ENCODE assay signal across 8 cellular contexts in the genomic region with DNA sequence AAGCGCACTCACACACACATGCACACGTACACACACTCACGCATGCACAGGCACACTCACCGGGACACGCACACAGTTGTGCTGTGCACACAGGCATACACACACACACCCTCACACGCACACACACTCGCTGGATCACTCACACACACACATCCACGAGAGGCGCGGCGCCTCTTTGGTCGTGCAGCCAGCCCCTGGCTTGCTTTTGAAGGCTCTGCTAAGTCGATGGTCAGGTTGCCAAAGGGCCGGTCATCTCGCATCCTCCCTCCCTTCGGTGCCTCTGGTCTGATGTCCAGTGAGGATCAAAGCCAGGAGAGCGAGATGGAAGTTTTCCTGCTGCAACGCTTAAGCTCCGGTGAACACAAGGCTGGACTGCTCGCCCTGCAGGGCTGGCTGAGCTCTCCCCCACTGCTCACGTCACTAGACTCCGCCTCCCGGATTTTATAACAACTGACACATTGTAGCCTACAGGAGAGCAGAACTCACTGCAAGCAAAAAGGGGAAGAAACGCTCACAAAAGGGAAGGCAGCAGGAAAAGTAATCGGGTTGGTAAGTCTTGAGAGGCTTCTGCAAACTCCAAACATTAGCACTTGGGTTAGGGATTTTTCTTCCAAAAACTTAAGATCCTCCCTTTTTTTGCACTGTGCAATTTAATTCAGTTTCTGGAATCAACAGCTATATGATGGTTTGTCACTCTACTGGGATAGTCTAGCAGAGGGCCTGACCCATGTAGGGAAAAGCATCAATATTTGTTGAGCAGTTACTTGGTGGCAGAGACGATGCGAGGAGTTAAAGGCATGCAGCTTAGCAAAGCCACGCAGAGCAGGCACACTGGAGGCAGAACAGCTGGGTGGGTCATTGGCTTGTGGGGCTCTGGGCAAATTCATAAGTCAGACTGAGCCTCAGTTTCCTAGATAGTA. TPM values are rescaled to one million over a fixed set of nuclear protein-coding genes. Genes with fewer than 3 reads are reported as not detected.
DNase-seq lines count a peak whose midpoint lies in the region; ATAC-seq, FAIRE-seq and TF ChIP-seq lines count a peak whose summit lies in the region.

A gene (minus strand): TSS at position 374 of the 920 bp plus-strand sequence. CDS start 695 bp downstream, outside the sequence.

- peak; percentile 100 for ATAC-seq in GM21528 (IDR thresholded peaks at IDR 0.05; ENCODE audit: low FRiP score, unreplicated experiment)

- no peak for TF ChIP-seq POLR2A in esophagus muscularis mucosa (IDR thresholded peaks at IDR 0.05; ENCODE audit: low read depth)

- no peak for TF ChIP-seq EP300 in esophagus muscularis mucosa (IDR thresholded peaks at IDR 0.05)

- H3K36me3 ChIP-seq in esophagus muscularis mucosa (no peaks in the 10 kb centered on the region), muscle layer of duodenum (ENCODE audit: control insufficient read depth in 1 of 2, insufficient read depth in 2 of 2, low read length in 2 of 2) (no peaks in the 10 kb centered on the region)

- WGBS in esophagus muscularis mucosa, result 4% methylated on average over 27 of the region's 28 CpGs

- no peaks in the 10 kb centered on the region for H3K27me3 ChIP-seq in esophagus muscularis mucosa
- no peaks in the 10 kb centered on the region for H3K27me3 ChIP-seq in muscle layer of duodenum (ENCODE audit: low read depth, low read length)

- intact Hi-C loops in esophagus muscularis mucosa (cut with DNase I), result no loop called here

- DNase-seq in D721Med (ENCODE audit: insufficient read length, low spot score) (peak; percentile 71), HuH-7.5 (ENCODE audit: low spot score) (peak; percentile 94), OCI-M2 (lab: John Stamatoyannopoulos, UW; ENCODE audit: unreplicated experiment) (peak; percentile 57), esophagus muscularis mucosa (ENCODE audit: extremely low spot score) (peak; percentile 95)
- peak; percentile 72 for DNase-seq in activated T-cell treated with anti-CD3 and anti-CD28 coated beads, Interleukin-2, amount 50 U/mL, for 1 hour
- DNase-seq in stimulated activated CD8-positive, alpha-beta memory T cell treated with anti-CD3 and anti-CD28 coated beads, Interleukin-7, amount 100 ng/mL, for 24 hours (ENCODE audit: low read depth), result peak; percentile 48

- FAIRE-seq in D721Med (lab: Jason Lieb, UNC), result no peak

- peak within 1 kb of the TSS; percentile 13 to 59 (median 30) for H3K27ac ChIP-seq in esophagus muscularis mucosa (replicated peaks in 1 of 4)
- peak within 1 kb of the TSS; percentile 2 for H3K27ac ChIP-seq in muscle layer of duodenum (ENCODE audit: low read length)

- no peak for TF ChIP-seq CTCF in D721Med (IDR thresholded peaks at IDR 0.05; ENCODE audit: insufficient read depth, missing control alignments)
- TF ChIP-seq CTCF in esophagus muscularis mucosa (IDR thresholded peaks at IDR 0.05), result peak; percentile 19 to 53 (median 45)

- H3K4me1 ChIP-seq in esophagus muscularis mucosa, result peaks cover 18 to 28% (median 25%) of the 10 kb centered on the region in 4 donors
- peaks cover 4 to 27% of the 10 kb centered on the region in 2 donors for H3K4me1 ChIP-seq in muscle layer of duodenum (ENCODE audit: control insufficient read depth in 1 of 2, insufficient read depth in 2 of 2, low read length in 2 of 2)

- peak within 1 kb of the TSS; percentile 50 to 66 (median 56) for H3K4me3 ChIP-seq in esophagus muscularis mucosa
- H3K4me3 ChIP-seq in muscle layer of duodenum (ENCODE audit: low read depth in 1 of 2, low read length in 2 of 2), result peak within 1 kb of the TSS; percentile 65 to 66

- H3K9me3 ChIP-seq in esophagus muscularis mucosa, result no peaks in the 10 kb centered on the region
- no peaks in the 10 kb centered on the region for H3K9me3 ChIP-seq in muscle layer of duodenum (ENCODE audit: control insufficient read depth in 1 of 2, low read length in 2 of 2)

RNA-seq across cellular contexts. Expression of the gene that starts here (rescaled TPM):
- 1 to 10 TPM; 2.4 to 8.6 (median 3.1) TPM for total RNA-seq in esophagus muscularis mucosa

Comparison
In these comparisons a context has a peak if more than half of its experiments do, and no peak if none do; other contexts are left out.
1. Peak in every context shown above with its lines: DNase-seq, ATAC-seq, H3K4me3 ChIP-seq and H3K27ac ChIP-seq.